ENCODE assay signal across 8 cellular contexts in the genomic region with DNA sequence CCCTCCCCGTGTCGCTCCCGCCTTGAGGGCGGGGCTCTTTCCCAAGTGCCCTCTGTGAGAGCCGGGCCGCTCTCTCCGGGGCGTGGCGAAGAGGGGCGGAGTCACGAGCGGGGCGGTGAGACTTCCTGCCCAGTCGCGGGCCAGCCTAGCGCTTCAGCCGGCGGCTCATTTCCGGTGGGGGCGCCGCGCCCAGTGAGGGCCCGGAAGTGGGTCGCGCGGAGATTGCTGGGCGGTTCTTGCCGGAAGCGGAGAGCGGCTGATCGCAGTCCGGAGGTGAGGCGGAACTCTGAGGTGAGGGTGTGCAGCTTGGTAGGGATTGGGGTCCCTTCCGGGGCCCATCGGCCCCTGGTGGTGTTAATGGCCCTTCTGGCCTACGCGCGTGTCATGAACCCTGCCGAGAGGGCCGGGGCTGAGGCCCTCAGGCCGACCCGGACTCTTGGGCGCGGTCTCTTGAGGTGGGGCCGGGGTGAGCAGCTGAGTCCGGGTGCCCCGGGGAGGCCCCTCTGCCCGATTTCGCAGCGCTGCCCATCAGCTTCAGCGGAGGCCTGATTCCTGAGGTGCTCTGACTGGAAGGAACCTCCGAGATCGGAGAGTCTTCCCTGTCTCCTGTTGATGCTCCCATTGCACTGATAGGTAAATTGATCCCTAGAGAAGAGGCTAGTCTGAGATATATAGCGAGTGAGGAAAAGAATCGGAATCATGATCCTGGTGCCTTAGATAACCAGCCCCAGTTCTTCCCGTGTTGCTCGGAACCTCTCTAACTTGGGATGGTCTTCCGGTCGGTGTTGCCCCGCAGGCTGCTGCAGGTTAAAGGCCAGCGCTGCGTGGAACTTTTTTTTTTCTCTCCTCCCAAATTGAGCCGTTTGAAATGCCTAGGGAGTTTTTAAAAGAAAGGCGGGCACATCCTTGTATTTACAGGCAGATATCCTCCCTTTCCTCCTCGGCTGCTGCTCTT. TPM values are rescaled to one million over a fixed set of nuclear protein-coding genes. Genes with fewer than 3 reads are reported as not detected.
DNase-seq lines count a peak whose midpoint lies in the region; ATAC-seq and TF ChIP-seq lines count a peak whose summit lies in the region.

CAP1 (plus strand) TSS at position 219 of the 955 bp plus-strand sequence. CDS start 18,618 bp downstream, outside the sequence.

- H3K27ac ChIP-seq in Peyer's patch = peak within 1 kb of the TSS; percentile 97 to 99 (median 98)
- peak within 1 kb of the TSS; percentile 97 for H3K27ac ChIP-seq in esophagus (ENCODE audit: low read depth in 2 of 2, low read length in 1 of 2)
- peak within 1 kb of the TSS; percentile 94 for H3K27ac ChIP-seq in muscle layer of colon (ENCODE audit: low read depth, low read length)

- in situ Hi-C loops in KBM-7 (cut with MboI; ENCODE audit: low pct_unique_long_range_greater_than_20kb, low sequenced_read_pairs) = no loop called here

- peak within 1 kb of the TSS; percentile 98 for H3K9ac ChIP-seq in muscle layer of colon (ENCODE audit: low read length)

- no peaks in the 10 kb centered on the region for H3K27me3 ChIP-seq in Peyer's patch
- no peaks in the 10 kb centered on the region for H3K27me3 ChIP-seq in esophagus (ENCODE audit: control insufficient read depth in 1 of 2, insufficient read depth in 2 of 2, low read length in 2 of 2)
- no peaks in the 10 kb centered on the region for H3K27me3 ChIP-seq in muscle layer of colon (ENCODE audit: control insufficient read depth in 1 of 2, insufficient read depth in 2 of 2, low read length in 2 of 2)

- peak in 1 of 2 donors; percentile 27 for TF ChIP-seq POLR2A in Peyer's patch (IDR thresholded peaks at IDR 0.05)

- H3K4me3 ChIP-seq in Peyer's patch (peak within 1 kb of the TSS; percentile 73 to 94 (median 80)), esophagus (ENCODE audit: low read depth in 1 of 2, low read length in 2 of 2) (peak within 1 kb of the TSS; percentile 93 to 96), muscle layer of colon (ENCODE audit: low read depth in 1 of 2, low read length in 2 of 2) (peak within 1 kb of the TSS; percentile 78 to 81)

- H3K36me3 ChIP-seq in Peyer's patch = no peaks in the 10 kb centered on the region
- no peaks in the 10 kb centered on the region for H3K36me3 ChIP-seq in esophagus (ENCODE audit: control insufficient read depth in 2 of 2, insufficient read depth in 2 of 2, low read length in 1 of 2)
- H3K36me3 ChIP-seq in muscle layer of colon (ENCODE audit: insufficient read depth, low read length) = no peaks in the 10 kb centered on the region

- TF ChIP-seq CTCF in Peyer's patch (IDR thresholded peaks at IDR 0.05) = no peak

- peak; percentile 82 for ATAC-seq in GM21717 (IDR thresholded peaks at IDR 0.05; ENCODE audit: unreplicated experiment)

- H3K9me3 ChIP-seq in Peyer's patch = no peaks in the 10 kb centered on the region
- H3K9me3 ChIP-seq in esophagus (ENCODE audit: control insufficient read depth in 2 of 2, insufficient read depth in 1 of 2, low read depth in 1 of 2, low read length in 1 of 2) = no peaks in the 10 kb centered on the region
- no peaks in the 10 kb centered on the region for H3K9me3 ChIP-seq in muscle layer of colon (ENCODE audit: low read length)

- WGBS in esophagus, 2 donors = 0% methylated on average over 61 to 65 of the region's 65 CpGs

- H3K4me1 ChIP-seq in Peyer's patch (peaks cover 0 to 57% (median 20%) of the 10 kb centered on the region in 4 donors), esophagus (ENCODE audit: control insufficient read depth in 2 of 2, insufficient read depth in 2 of 2, low read length in 1 of 2) (no peaks in the 10 kb centered on the region), muscle layer of colon (ENCODE audit: insufficient read depth, low read length) (peaks cover 43% of the 10 kb centered on the region)

- DNase-seq in DMS153 treated with DMSO at 0.1 percent for 48 hours (lab: John Stamatoyannopoulos, UW; ENCODE audit: unreplicated experiment) = peak; percentile 100
- DNase-seq in KBM-7 = peak; percentile 99
- peak; percentile 100 for DNase-seq in Peyer's patch
- peak; percentile 100 for DNase-seq in activated T-cell treated with anti-CD3 and anti-CD28 coated beads, Interleukin-2, amount 50 U/mL, for 48 hours
- peak; percentile 99 to 100 for DNase-seq in stimulated activated CD8-positive, alpha-beta memory T cell treated with anti-CD3 and anti-CD28 coated beads, Interleukin-7, amount 100 ng/mL, for 4 hours (ENCODE audit: low read depth in 2 of 2)

RNA-seq across cellular contexts. Expression of gene CAP1, which starts in this region (rescaled TPM):
- total RNA-seq in Peyer's patch = 100 to 1,000 TPM; 135 to 229 (median 182) TPM
- polyA plus RNA-seq in esophagus = 100 to 1,000 TPM in 1 of 2 donors, 10 to 100 TPM in 1; 72.0 to 168 TPM

Comparison
In these comparisons a context has a peak if more than half of its experiments do, and no peak if none do; other contexts are left out.
1. Peak in every context shown above with its lines: DNase-seq, ATAC-seq, H3K4me3 ChIP-seq and H3K27ac ChIP-seq.